In the genomic region with DNA sequence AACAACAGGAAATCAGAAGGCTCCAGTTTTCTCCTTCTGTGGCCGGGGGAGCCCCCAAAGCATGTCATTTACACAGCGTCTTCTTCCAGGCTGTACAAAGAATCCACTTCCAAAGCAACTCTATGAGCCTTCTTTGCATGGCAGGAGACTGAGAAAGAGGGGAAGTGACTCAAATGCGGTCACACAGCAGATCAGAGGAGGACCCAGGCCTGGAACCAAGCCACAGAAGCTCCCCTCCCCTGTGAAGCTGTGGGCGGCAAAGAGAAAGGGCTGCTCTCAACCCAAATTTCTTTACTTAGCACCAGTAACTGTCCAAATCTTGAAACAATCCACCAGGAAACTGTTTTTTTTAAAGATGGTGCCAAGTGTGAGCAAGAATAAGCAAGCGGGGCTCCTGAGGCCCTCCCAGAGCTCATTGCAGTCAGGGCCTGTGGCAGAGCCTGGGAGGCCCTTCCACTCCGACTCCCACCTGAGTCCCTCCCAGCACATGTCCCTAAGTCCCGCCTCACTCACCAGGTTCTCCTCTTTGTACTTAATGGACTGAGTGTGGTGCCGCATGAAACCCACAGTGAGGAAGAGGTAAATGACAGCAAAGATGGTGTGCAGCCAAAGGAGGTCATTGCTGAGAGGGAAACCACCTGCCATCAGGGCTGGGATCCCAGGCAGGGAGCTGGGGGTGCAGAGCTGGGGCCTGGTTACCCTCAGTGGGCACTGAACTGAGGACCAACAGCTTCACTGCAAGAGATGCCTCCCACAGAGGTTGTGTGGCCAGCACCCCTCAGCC, we compare ENCODE assay signal across 8 cellular contexts. TPM values are rescaled to one million over a fixed set of nuclear protein-coding genes. Genes with fewer than 3 reads are reported as not detected.
A peak's percentile ranks its signal among the peaks of the same experiment; 100 is the strongest.
DNase-seq lines count a peak whose midpoint lies in the region; ATAC-seq and TF ChIP-seq lines count a peak whose summit lies in the region.

No MANE protein-coding gene starts in this region.

- H3K27me3 Mint-ChIP-seq in activated B cell treated with CpG ODN at 0.5 μM for 24 hours (no peaks in the 10 kb centered on the region), chondrocyte (ENCODE audit: low read depth) (no peaks in the 10 kb centered on the region), neural progenitor cell (ENCODE audit: insufficient read depth, low read depth) (peaks cover 2% of the 10 kb centered on the region)

- intact Hi-C loops in activated B cell treated with CpG ODN at 0.5 μM for 24 hours (cut with micrococcal nuclease): loop anchor here (1.0 kb wide), 1 partner anchor 14 kb away; no protein-coding TSS in a partner anchor

- H3K36me3 ChIP-seq in neural progenitor cell: no peaks in the 10 kb centered on the region

- H3K27ac Mint-ChIP-seq in activated B cell treated with CpG ODN at 0.5 μM for 24 hours: peak overlapping the region; percentile 75
- H3K27ac Mint-ChIP-seq in chondrocyte (ENCODE audit: unreplicated experiment): peak overlapping the region; percentile 64
- H3K27ac Mint-ChIP-seq in neural progenitor cell: no peak overlapping the region

- no peaks in the 10 kb centered on the region for H3K4me1 ChIP-seq in neural progenitor cell

- H3K4me1 Mint-ChIP-seq in activated B cell treated with CpG ODN at 0.5 μM for 24 hours (peaks cover 18% of the 10 kb centered on the region), chondrocyte (ENCODE audit: low read depth) (peaks cover 20% of the 10 kb centered on the region), neural progenitor cell (peaks cover 2% of the 10 kb centered on the region)

- H3K27me3 ChIP-seq in neural progenitor cell: no peaks in the 10 kb centered on the region

- H3K9ac ChIP-seq in neural progenitor cell: no peak overlapping the region

- no peaks in the 10 kb centered on the region for H3K9me3 ChIP-seq in neural progenitor cell (ENCODE audit: low read depth)

- POLR2A ChIA-PET in activated B cell treated with CpG ODN at 0.5 μM for 24 hours (lab: Charles Lee): interaction anchor here (0.8 to 1.0 kb wide), 3 partner anchors 15 to 89 kb away, joined by 4 to 8 read pairs (median 5); a partner anchor contains a TSS

- no peaks in the 10 kb centered on the region for H4K20me1 ChIP-seq in neural progenitor cell (ENCODE audit: low read depth)

- H3K27ac ChIP-seq in neural progenitor cell: no peak overlapping the region

- H3K4me3 Mint-ChIP-seq in activated B cell treated with CpG ODN at 0.5 μM for 24 hours (no peak overlapping the region), chondrocyte (ENCODE audit: unreplicated experiment) (no peak overlapping the region), neural progenitor cell (no peak overlapping the region)

- H3K4me3 ChIP-seq in neural progenitor cell: no peak overlapping the region

- peak; percentile 45 for ATAC-seq in HG03045 (IDR thresholded peaks at IDR 0.05; ENCODE audit: unreplicated experiment)
- ATAC-seq in activated B cell treated with CpG ODN at 0.5 μM for 24 hours (ENCODE audit: low read depth): peak; percentile 95

- H3K4me2 ChIP-seq in neural progenitor cell: no peak overlapping the region

- no peaks in the 10 kb centered on the region for H3K79me2 ChIP-seq in neural progenitor cell (ENCODE audit: low read depth)

- DNase-seq in AML-193 (lab: John Stamatoyannopoulos, UW) (peak; percentile 79 to 86), activated B cell treated with CpG ODN at 0.5 μM for 24 hours (no peak), chondrocyte (ENCODE audit: low spot score) (no peak), neural progenitor cell (ENCODE audit: low spot score) (no peak), NCI-H2196 treated with DMSO at 0.1 percent for 48 hours (lab: John Stamatoyannopoulos, UW; ENCODE audit: unreplicated experiment) (no peak), DMS53 treated with DMSO at 0.1 percent for 48 hours (lab: John Stamatoyannopoulos, UW; ENCODE audit: unreplicated experiment) (no peak)
- peak; percentile 54 to 69 for DNase-seq in stimulated activated CD4-positive, alpha-beta T cell treated with anti-CD3 and anti-CD28 coated beads, Interleukin-4, amount 100 ng/mL, for 48 hours (ENCODE audit: low read depth in 2 of 2)

- H3K9me3 Mint-ChIP-seq in activated B cell treated with CpG ODN at 0.5 μM for 24 hours: no peaks in the 10 kb centered on the region
- no peaks in the 10 kb centered on the region for H3K9me3 Mint-ChIP-seq in chondrocyte (ENCODE audit: low read depth)
- no peaks in the 10 kb centered on the region for H3K9me3 Mint-ChIP-seq in neural progenitor cell

- no peak overlapping the region for H2AFZ ChIP-seq in neural progenitor cell (replicated peaks)

- TF ChIP-seq CTCF in activated B cell treated with CpG ODN at 0.5 μM for 24 hours (IDR thresholded peaks at IDR 0.05): no peak
- no peak for TF ChIP-seq CTCF in chondrocyte (IDR thresholded peaks at IDR 0.05)
- no peak for TF ChIP-seq CTCF in neural progenitor cell (IDR thresholded peaks at IDR 0.05)

- CTCF ChIA-PET in activated B cell treated with CpG ODN at 0.5 μM for 24 hours (lab: Charles Lee): interaction anchor here (0.6 to 0.7 kb wide), 2 partner anchors 13 to 385 kb away, joined by 3 read pairs; no protein-coding TSS in a partner anchor

- H3F3A ChIP-seq in neural progenitor cell (ENCODE audit: low read depth): no peaks in the 10 kb centered on the region

- H3K36me3 Mint-ChIP-seq in activated B cell treated with CpG ODN at 0.5 μM for 24 hours (ENCODE audit: low read depth) (peaks cover 91% of the 10 kb centered on the region), chondrocyte (ENCODE audit: low read depth) (peaks cover 23% of the 10 kb centered on the region), neural progenitor cell (peaks cover 2% of the 10 kb centered on the region)

RNA-seq across cellular contexts. Expression of a gene that starts 15.9 kb away (rescaled TPM):
- 54.8 and 74.5 TPM in 2 replicates for total RNA-seq in activated B cell treated with CpG ODN at 0.5 μM for 24 hours
- 48.4 to 52.5 TPM (median 50.3 TPM) in 3 replicates for total RNA-seq in chondrocyte
- total RNA-seq in neural progenitor cell (ENCODE audit: low replicate concordance): 5.1 and 12.3 TPM in 2 replicates

RNA-seq across cellular contexts. Expression of a gene that starts 22.7 kb away (rescaled TPM):
- total RNA-seq in activated B cell treated with CpG ODN at 0.5 μM for 24 hours (not detected in 2 replicates), chondrocyte (0.56 to 2.2 TPM (median 0.99 TPM) in 3 replicates), neural progenitor cell (ENCODE audit: low replicate concordance) (not detected in 2 replicates)

RNA-seq across cellular contexts. Expression of a gene that starts 56.3 kb away (rescaled TPM):
- total RNA-seq in activated B cell treated with CpG ODN at 0.5 μM for 24 hours (0.93 and 1.2 TPM in 2 replicates), chondrocyte (61.8 to 69.1 TPM (median 67.0 TPM) in 3 replicates), neural progenitor cell (ENCODE audit: low replicate concordance) (4.3 and 5.7 TPM in 2 replicates)

RNA-seq across cellular contexts. Expression of a gene that starts 57.8 kb away (rescaled TPM):
- 109 and 110 TPM in 2 replicates for total RNA-seq in activated B cell treated with CpG ODN at 0.5 μM for 24 hours
- total RNA-seq in chondrocyte: 43.4 to 52.4 TPM (median 43.5 TPM) in 3 replicates
- 23.8 and 54.7 TPM in 2 replicates for total RNA-seq in neural progenitor cell (ENCODE audit: low replicate concordance)

Comparison
In these comparisons a context has a peak if more than half of its experiments do, and no peak if none do; other contexts are left out.
1. DNase-seq: peak in AML-193 (2 of 2) and stimulated activated CD4-positive, alpha-beta T cell treated with anti-CD3 and anti-CD28 coated beads, Interleukin-4, amount 100 ng/mL, for 48 hours (2 of 2); none in activated B cell treated with CpG ODN at 0.5 μM for 24 hours (single experiment), chondrocyte (single experiment), neural progenitor cell (single experiment), NCI-H2196 treated with DMSO at 0.1 percent for 48 hours (single experiment) and DMS53 treated with DMSO at 0.1 percent for 48 hours (single experiment).